Comparison of ENCODE assay signal across 30 cellular contexts in the genomic region with DNA sequence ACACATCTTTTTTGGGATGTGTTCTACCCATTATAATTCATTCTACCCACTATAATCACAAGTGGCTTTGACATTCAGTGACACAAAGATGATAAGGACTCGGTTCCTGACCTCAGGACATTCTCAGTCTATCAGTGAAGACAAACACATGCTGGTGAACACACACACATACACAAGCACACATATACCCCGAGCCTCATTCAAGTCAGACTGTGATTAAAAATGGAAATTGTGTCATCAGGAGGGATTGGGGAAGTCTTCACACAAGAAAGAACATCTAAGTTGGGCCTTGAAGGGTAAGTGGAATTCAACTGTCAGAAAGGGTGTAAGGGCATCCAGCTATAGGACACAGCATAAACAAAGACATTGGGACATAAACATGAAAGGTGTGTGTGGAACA. TPM values are rescaled to one million over a fixed set of nuclear protein-coding genes. Genes with fewer than 3 reads are reported as not detected.
"Had no signal": no experiment of that assay in that cellular context is flagged by ENCODE, and none has a peak within 500 bp of the region (broad histone marks: within the 10 kb centered on the region; RNA-seq: fewer than 3 reads in every experiment).

No MANE protein-coding gene starts in this region.

- FAIRE-seq: TTC549 had no signal

- H3K4me1 Mint-ChIP-seq: activated CD4-positive, alpha-beta T cell treated with anti-CD3 and anti-CD28 coated beads, Interleukin-2, amount 10 ng/mL, durations not matched to agents 7 days and 5 days; activated naive CD8-positive, alpha-beta T cell treated with anti-CD3 and anti-CD28 coated beads, Interleukin-2, amount 50 U/mL, for 24 hours had no signal

- ATAC-seq: activated naive CD4-positive, alpha-beta T cell treated with anti-CD3 and anti-CD28 coated beads, Interleukin-2, amount 50 U/mL, for 72 hours; activated naive CD8-positive, alpha-beta T cell treated with anti-CD3 and anti-CD28 coated beads, Interleukin-2, amount 50 U/mL, for 24 hours; activated T-cell treated with anti-CD3 and anti-CD28 coated beads, Interleukin-2, amount 50 U/mL, for 4 hours; body of pancreas; T-cell had no signal

- H3K36me3 ChIP-seq: ascending aorta, Peyer's patch had no signal

- H3K36me3 Mint-ChIP-seq: activated CD4-positive, alpha-beta memory T cell treated with anti-CD3 and anti-CD28 coated beads for 36 hours; activated naive CD4-positive, alpha-beta T cell treated with anti-CD3 and anti-CD28 coated beads, Interleukin-2, amount 50 U/mL, for 72 hours; IgD-negative memory B cell; T-cell had no signal

- H3K27ac ChIP-seq: ascending aorta, RWPE1, SK-N-MC, VCaP had no signal

- H3K4me3 Mint-ChIP-seq: activated CD4-positive, alpha-beta memory T cell treated with anti-CD3 and anti-CD28 coated beads for 36 hours; activated CD4-positive, alpha-beta T cell treated with anti-CD3 and anti-CD28 coated beads, Interleukin-2, amount 10 ng/mL, durations not matched to agents 7 days and 5 days; activated naive CD8-positive, alpha-beta T cell treated with anti-CD3 and anti-CD28 coated beads, Interleukin-2, amount 50 U/mL, for 24 hours; activated T-cell treated with anti-CD3 and anti-CD28 coated beads, Interleukin-2, amount 50 U/mL, for 4 hours; IgD-negative memory B cell; T-cell had no signal

- H3K4me3 ChIP-seq: ascending aorta, body of pancreas, Peyer's patch, SK-N-MC had no signal

- H3K9me3 Mint-ChIP-seq: activated CD4-positive, alpha-beta memory T cell treated with anti-CD3 and anti-CD28 coated beads for 36 hours; activated CD4-positive, alpha-beta T cell treated with anti-CD3 and anti-CD28 coated beads, Interleukin-2, amount 10 ng/mL, durations not matched to agents 7 days and 5 days; activated naive CD4-positive, alpha-beta T cell treated with anti-CD3 and anti-CD28 coated beads, Interleukin-2, amount 50 U/mL, for 72 hours; activated naive CD8-positive, alpha-beta T cell treated with anti-CD3 and anti-CD28 coated beads, Interleukin-2, amount 50 U/mL, for 24 hours; activated T-cell treated with anti-CD3 and anti-CD28 coated beads, Interleukin-2, amount 50 U/mL, for 4 hours; IgD-negative memory B cell; T-cell had no signal

- H3K27me3 ChIP-seq: body of pancreas, Peyer's patch had no signal

- H3K9me3 ChIP-seq: ascending aorta, body of pancreas, Peyer's patch had no signal

- DNase-seq: activated CD4-positive, alpha-beta memory T cell treated with anti-CD3 and anti-CD28 coated beads for 36 hours; activated CD4-positive, alpha-beta T cell treated with anti-CD3 and anti-CD28 coated beads, Interleukin-2, amount 10 ng/mL, durations not matched to agents 7 days and 5 days; activated CD4-positive, CD25-positive, alpha-beta regulatory T cell; activated CD8-positive, alpha-beta memory T cell treated with anti-CD3 and anti-CD28 coated beads for 24 hours; activated effector memory CD4-positive, alpha-beta T cell treated with anti-CD3 and anti-CD28 coated beads, Interleukin-2, amount 50 U/mL, for 16 hours; activated naive CD4-positive, alpha-beta T cell treated with Interleukin-2 at 50 U/mL for 16 hours; activated naive CD8-positive, alpha-beta T cell treated with anti-CD3 and anti-CD28 coated beads, Interleukin-2, amount 50 U/mL, for 24 hours; activated T-cell treated with anti-CD3 and anti-CD28 coated beads, Interleukin-2, amount 50 U/mL, for 4 hours; amniotic stem cell; body of pancreas; KG1; NCI-H1105; NCI-H1436; NCI-H1694 treated with DMSO at 0.1 percent for 48 hours; NCI-H2029 treated with DMSO at 0.1 percent for 48 hours; NCI-H446; NCI-H524; Peyer's patch; SHP77 treated with DMSO at 0.1 percent for 48 hours; T-cell; T-helper 2 cell; T1000 had no signal

- H3K27ac Mint-ChIP-seq: activated CD4-positive, alpha-beta memory T cell treated with anti-CD3 and anti-CD28 coated beads for 36 hours; activated CD4-positive, alpha-beta T cell treated with anti-CD3 and anti-CD28 coated beads, Interleukin-2, amount 10 ng/mL, durations not matched to agents 7 days and 5 days; activated naive CD4-positive, alpha-beta T cell treated with anti-CD3 and anti-CD28 coated beads, Interleukin-2, amount 50 U/mL, for 72 hours; activated naive CD8-positive, alpha-beta T cell treated with anti-CD3 and anti-CD28 coated beads, Interleukin-2, amount 50 U/mL, for 24 hours; IgD-negative memory B cell; T-cell had no signal

RNA-seq across cellular contexts. Expression of a gene that starts 2.6 kb away (rescaled TPM):
- total RNA-seq: activated CD4-positive, alpha-beta memory T cell treated with anti-CD3 and anti-CD28 coated beads for 36 hours; activated CD4-positive, alpha-beta T cell treated with anti-CD3 and anti-CD28 coated beads, Interleukin-2, amount 10 ng/mL, durations not matched to agents 7 days and 5 days; activated naive CD4-positive, alpha-beta T cell treated with anti-CD3 and anti-CD28 coated beads, Interleukin-2, amount 50 U/mL, for 72 hours had no signal
- polyA plus RNA-seq: IgD-negative memory B cell had no signal

RNA-seq across cellular contexts. Expression of a gene that starts 19.8 kb away (rescaled TPM):
- total RNA-seq: activated CD4-positive, alpha-beta memory T cell treated with anti-CD3 and anti-CD28 coated beads for 36 hours; activated CD4-positive, alpha-beta T cell treated with anti-CD3 and anti-CD28 coated beads, Interleukin-2, amount 10 ng/mL, durations not matched to agents 7 days and 5 days; activated naive CD4-positive, alpha-beta T cell treated with anti-CD3 and anti-CD28 coated beads, Interleukin-2, amount 50 U/mL, for 72 hours; activated T-cell treated with anti-CD3 and anti-CD28 coated beads, Interleukin-2, amount 50 U/mL, for 4 hours; ascending aorta; body of pancreas; MCF 10A; T-cell had no signal
- polyA plus RNA-seq: IgD-negative memory B cell had no signal

RNA-seq across cellular contexts. Expression of a gene that starts 24.2 kb away (rescaled TPM):
- total RNA-seq: activated CD4-positive, alpha-beta memory T cell treated with anti-CD3 and anti-CD28 coated beads for 36 hours; activated CD4-positive, alpha-beta T cell treated with anti-CD3 and anti-CD28 coated beads, Interleukin-2, amount 10 ng/mL, durations not matched to agents 7 days and 5 days; activated naive CD4-positive, alpha-beta T cell treated with anti-CD3 and anti-CD28 coated beads, Interleukin-2, amount 50 U/mL, for 72 hours; activated T-cell treated with anti-CD3 and anti-CD28 coated beads, Interleukin-2, amount 50 U/mL, for 4 hours; ascending aorta; T-cell had no signal
- polyA plus RNA-seq: IgD-negative memory B cell had no signal
